1 cellular context compared by ENCODE assay signal in the genomic region with DNA sequence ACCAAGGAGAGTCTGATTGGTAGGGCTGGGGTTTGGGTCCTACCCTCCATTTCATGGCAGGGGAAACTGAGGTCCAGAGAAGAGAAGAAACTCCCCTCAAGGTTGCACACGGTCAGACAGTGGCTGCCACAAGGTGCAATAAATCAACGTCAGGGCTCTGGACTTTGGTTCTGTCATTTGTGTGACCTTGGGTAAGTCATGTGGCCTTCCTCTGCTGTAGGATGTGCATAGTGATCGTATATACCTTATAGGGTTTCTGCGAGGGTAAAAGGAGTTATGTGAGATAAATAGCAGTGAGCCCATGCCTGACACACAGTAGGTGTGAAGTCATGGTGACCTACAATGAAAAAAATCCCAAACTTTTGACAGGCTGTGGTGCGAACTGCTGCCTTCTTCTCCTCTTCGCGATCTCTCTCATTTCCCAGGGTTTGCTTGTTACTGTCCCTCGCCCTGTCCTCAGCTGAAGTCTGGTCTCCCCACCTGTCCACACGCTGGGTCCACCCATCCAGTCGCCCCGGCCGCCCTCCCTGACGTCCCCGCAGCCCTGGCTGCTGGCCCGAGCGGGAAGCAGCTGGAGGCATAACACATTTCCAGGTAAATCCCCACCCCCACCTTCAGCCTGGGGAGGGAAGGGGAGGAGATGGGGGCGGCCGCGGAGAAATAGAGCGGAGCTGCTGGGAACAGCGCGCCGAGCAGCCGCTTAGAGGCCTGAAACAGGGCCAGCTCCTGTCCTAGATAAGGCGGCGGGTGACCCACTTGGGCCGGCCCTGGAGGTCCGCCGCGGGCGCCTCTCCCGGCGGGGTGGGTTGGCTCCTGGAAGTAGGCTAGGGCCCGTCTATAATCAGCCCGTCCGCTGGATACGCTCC.
TF ChIP-seq lines count a peak whose summit lies in the region.

No MANE protein-coding gene starts in this region.

TF ChIP-seq in K562, 482 proteins besides CTCF, POLR2A, EP300 and RAD21 (continued from another document):
- TF ChIP-seq GTF2E2 (tag; IDR thresholded peaks at IDR 0.05) (no peak), ZNF384 (IDR thresholded peaks at IDR 0.05; ENCODE audit: low read depth, low read length) (no peak), MED1 (CRISPR knock-in tag; IDR thresholded peaks at IDR 0.05; ENCODE audit: borderline replicate concordance) (no peak), ZNF316 (IDR thresholded peaks at IDR 0.05) (peak; percentile 31), POLR3A (IDR thresholded peaks at IDR 0.05; ENCODE audit: borderline replicate concordance, extremely low read depth, insufficient read depth, insufficient read length) (no peak), TSC22D4 (tag; IDR thresholded peaks at IDR 0.05) (no peak), HDAC8 (tag; IDR thresholded peaks at IDR 0.05) (no peak), PRMT5 (CRISPR knock-in tag; IDR thresholded peaks at IDR 0.05) (no peak), ZFP36 (IDR thresholded peaks at IDR 0.05; ENCODE audit: low read depth, low read length, partially characterized antibody) (peak; percentile 3), ZNF212 (CRISPR knock-in tag; IDR thresholded peaks at IDR 0.05) (no peak), ZKSCAN1 (IDR thresholded peaks at IDR 0.05; ENCODE audit: low read depth, low read length) (peak; percentile 86; the same call in 1 of the 2 replicates), ZBTB1 (CRISPR knock-in tag; IDR thresholded peaks at IDR 0.05; ENCODE audit: borderline replicate concordance, low read depth) (no peak), ZNF551 (CRISPR knock-in tag; IDR thresholded peaks at IDR 0.05) (no peak), TBP (optimal IDR thresholded peaks at IDR 0.05; ENCODE audit: low read depth, low read length) (no peak), GATAD2A (IDR thresholded peaks at IDR 0.05) (no peak), HLTF (IDR thresholded peaks at IDR 0.05) (no peak), SMC3 (conservative IDR thresholded peaks at IDR 0.05; ENCODE audit: insufficient read depth, low read depth, low read length) (no peak), SMARCA5 (IDR thresholded peaks at IDR 0.05) (no peak), SRF (CRISPR knock-in tag; IDR thresholded peaks at IDR 0.05) (no peak)
- TF ChIP-seq, protein P1, sequence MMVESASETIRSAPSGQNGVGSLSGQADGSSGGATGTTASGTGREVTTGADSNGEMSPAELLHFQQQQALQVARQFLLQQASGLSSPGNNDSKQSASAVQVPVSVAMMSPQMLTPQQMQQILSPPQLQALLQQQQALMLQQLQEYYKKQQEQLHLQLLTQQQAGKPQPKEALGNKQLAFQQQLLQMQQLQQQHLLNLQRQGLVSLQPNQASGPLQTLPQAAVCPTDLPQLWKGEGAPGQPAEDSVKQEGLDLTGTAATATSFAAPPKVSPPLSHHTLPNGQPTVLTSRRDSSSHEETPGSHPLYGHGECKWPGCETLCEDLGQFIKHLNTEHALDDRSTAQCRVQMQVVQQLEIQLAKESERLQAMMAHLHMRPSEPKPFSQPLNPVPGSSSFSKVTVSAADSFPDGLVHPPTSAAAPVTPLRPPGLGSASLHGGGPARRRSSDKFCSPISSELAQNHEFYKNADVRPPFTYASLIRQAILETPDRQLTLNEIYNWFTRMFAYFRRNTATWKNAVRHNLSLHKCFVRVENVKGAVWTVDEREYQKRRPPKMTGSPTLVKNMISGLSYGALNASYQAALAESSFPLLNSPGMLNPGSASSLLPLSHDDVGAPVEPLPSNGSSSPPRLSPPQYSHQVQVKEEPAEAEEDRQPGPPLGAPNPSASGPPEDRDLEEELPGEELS (CRISPR knock-in tag; IDR thresholded peaks at IDR 0.05; ENCODE audit: borderline replicate concordance) = no peak
- TF ChIP-seq, protein P2, sequence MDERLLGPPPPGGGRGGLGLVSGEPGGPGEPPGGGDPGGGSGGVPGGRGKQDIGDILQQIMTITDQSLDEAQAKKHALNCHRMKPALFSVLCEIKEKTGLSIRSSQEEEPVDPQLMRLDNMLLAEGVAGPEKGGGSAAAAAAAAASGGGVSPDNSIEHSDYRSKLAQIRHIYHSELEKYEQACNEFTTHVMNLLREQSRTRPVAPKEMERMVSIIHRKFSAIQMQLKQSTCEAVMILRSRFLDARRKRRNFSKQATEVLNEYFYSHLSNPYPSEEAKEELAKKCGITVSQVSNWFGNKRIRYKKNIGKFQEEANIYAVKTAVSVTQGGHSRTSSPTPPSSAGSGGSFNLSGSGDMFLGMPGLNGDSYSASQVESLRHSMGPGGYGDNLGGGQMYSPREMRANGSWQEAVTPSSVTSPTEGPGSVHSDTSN (CRISPR knock-in tag; IDR thresholded peaks at IDR 0.05; ENCODE audit: low read depth) = no peak
- TF ChIP-seq, protein P2 (tag; conservative IDR thresholded peaks at IDR 0.05; ENCODE audit: low read depth) = peak; percentile 73
